Comparison of ENCODE assay signal across 11 cellular contexts in genomic region chr21:29064850-29065481, GRCh38. TPM values are rescaled to one million over a fixed set of nuclear protein-coding genes. Genes with fewer than 3 reads are reported as not detected.
A peak's percentile ranks its signal among the peaks of the same experiment; 100 is the strongest.
DNase-seq lines count a peak whose midpoint lies in the region; ATAC-seq and TF ChIP-seq lines count a peak whose summit lies in the region.
"Had no signal": no experiment of that assay in that cellular context is flagged by ENCODE, and none has a peak within 500 bp of the region (broad histone marks: within the 10 kb centered on the region; RNA-seq: fewer than 3 reads in every experiment).

No MANE protein-coding gene starts in this region.

- no peaks in the 10 kb centered on the region for H3K27me3 ChIP-seq in CD8-positive, alpha-beta T cell (ENCODE audit: insufficient read depth, low read length)
- H3K27me3 ChIP-seq: thyroid gland had no signal

- H3K27me3 Mint-ChIP-seq in CD8-positive, alpha-beta T cell (ENCODE audit: low read depth), result no peaks in the 10 kb centered on the region
- H3K27me3 Mint-ChIP-seq: activated CD4-positive, alpha-beta memory T cell treated with anti-CD3 and anti-CD28 coated beads for 36 hours; CD4-positive, CD25-positive, alpha-beta regulatory T cell had no signal

- no peak overlapping the region for H3K4me3 ChIP-seq in CD8-positive, alpha-beta T cell (ENCODE audit: low read depth, low read length)
- H3K4me3 ChIP-seq: thyroid gland had no signal

- POLR2A ChIA-PET in CD8-positive, alpha-beta T cell (lab: Charles Lee), result interaction anchor here (1.2 kb wide), 1 partner anchor 62 kb away, joined by 3 read pairs; no protein-coding TSS in a partner anchor

- ATAC-seq in CD8-positive, alpha-beta T cell, result no peak
- ATAC-seq in GM19328 (IDR thresholded peaks at IDR 0.05; ENCODE audit: unreplicated experiment), result peak; percentile 93
- ATAC-seq in HG02970 (IDR thresholded peaks at IDR 0.05; ENCODE audit: low FRiP score, unreplicated experiment), result peak; percentile 81

- no peak overlapping the region for H3K4me3 Mint-ChIP-seq in CD8-positive, alpha-beta T cell
- H3K4me3 Mint-ChIP-seq: activated CD4-positive, alpha-beta memory T cell treated with anti-CD3 and anti-CD28 coated beads for 36 hours; CD4-positive, CD25-positive, alpha-beta regulatory T cell had no signal

- no peaks in the 10 kb centered on the region for H3K4me1 ChIP-seq in CD8-positive, alpha-beta T cell (ENCODE audit: insufficient read depth, low read length)
- H3K4me1 ChIP-seq: thyroid gland had no signal

- H3K4me1 Mint-ChIP-seq in CD8-positive, alpha-beta T cell (ENCODE audit: low read depth), result peaks cover 13% of the 10 kb centered on the region

- H3K9me3 ChIP-seq in CD8-positive, alpha-beta T cell (ENCODE audit: low read length), result no peaks in the 10 kb centered on the region
- H3K9me3 ChIP-seq: thyroid gland had no signal

- no peak overlapping the region for H3K27ac ChIP-seq in CD8-positive, alpha-beta T cell (ENCODE audit: low read depth, low read length)
- H3K27ac ChIP-seq: thyroid gland had no signal

- intact Hi-C loops in CD8-positive, alpha-beta T cell (cut with DNase I, micrococcal nuclease), result loop anchor here in 1 of 2 experiments (5.0 kb wide), 1 partner anchor 83 kb away; no protein-coding TSS in a partner anchor

- no peaks in the 10 kb centered on the region for H3K9me3 Mint-ChIP-seq in CD8-positive, alpha-beta T cell
- H3K9me3 Mint-ChIP-seq: activated CD4-positive, alpha-beta memory T cell treated with anti-CD3 and anti-CD28 coated beads for 36 hours; CD4-positive, CD25-positive, alpha-beta regulatory T cell had no signal

- CTCF ChIA-PET in CD8-positive, alpha-beta T cell (lab: Charles Lee), result no interaction called here

- no peak for DNase-seq in CD8-positive, alpha-beta T cell
- peak; percentile 90 for DNase-seq in NOMO-1 treated with DMSO at 0.1 percent for 48 hours (lab: John Stamatoyannopoulos, UW; ENCODE audit: unreplicated experiment)
- DNase-seq in NCI-H1694 (lab: John Stamatoyannopoulos, UW), result no peak
- no peak for DNase-seq in stimulated activated CD4-positive, alpha-beta T cell treated with anti-CD3 and anti-CD28 coated beads, Interleukin-15, amount 100 ng/mL, for 24 hours
- DNase-seq in activated CD4-positive, alpha-beta T cell treated with anti-CD3 and anti-CD28 coated beads, Interleukin-2, amount 50 U/mL, for 48 hours, result no peak
- no peak for DNase-seq in NCI-H2081 (lab: John Stamatoyannopoulos, UW)
- DNase-seq: activated CD4-positive, alpha-beta memory T cell treated with anti-CD3 and anti-CD28 coated beads for 36 hours; CD4-positive, CD25-positive, alpha-beta regulatory T cell; thyroid gland had no signal

- H3K27ac Mint-ChIP-seq in CD8-positive, alpha-beta T cell, result peak overlapping the region; percentile 45
- H3K27ac Mint-ChIP-seq: activated CD4-positive, alpha-beta memory T cell treated with anti-CD3 and anti-CD28 coated beads for 36 hours; CD4-positive, CD25-positive, alpha-beta regulatory T cell had no signal

- peaks cover 71% of the 10 kb centered on the region for H3K36me3 ChIP-seq in CD8-positive, alpha-beta T cell (ENCODE audit: insufficient read depth, low read length)

- peaks cover 88% of the 10 kb centered on the region for H3K36me3 Mint-ChIP-seq in CD8-positive, alpha-beta T cell

- no peak for TF ChIP-seq CTCF in CD8-positive, alpha-beta T cell (IDR thresholded peaks at IDR 0.05)

RNA-seq across cellular contexts. Expression of gene CCT8, which starts 8.5 kb away (rescaled TPM):
- 100 to 1,000 TPM; 104 to 116 TPM for total RNA-seq in CD8-positive, alpha-beta T cell

RNA-seq across cellular contexts. Expression of gene USP16, which starts 40.5 kb away (rescaled TPM):
- 10 to 100 TPM; 84.8 to 91.2 TPM for total RNA-seq in CD8-positive, alpha-beta T cell

RNA-seq across cellular contexts. Expression of gene RWDD2B, which starts 45.8 kb away (rescaled TPM):
- total RNA-seq in CD8-positive, alpha-beta T cell, result 1 to 10 TPM in 1 of 2 experiments, under 1 TPM in 1; 0.97 to 1.2 TPM
